ENCODE assay signal across 19 cellular contexts in genomic region chr9:75906531-75906930, GRCh38. TPM values are rescaled to one million over a fixed set of nuclear protein-coding genes. Genes with fewer than 3 reads are reported as not detected.
A peak's percentile ranks its signal among the peaks of the same experiment; 100 is the strongest.
DNase-seq lines count a peak whose midpoint lies in the region; ATAC-seq, FAIRE-seq and TF ChIP-seq lines count a peak whose summit lies in the region.
"Had no signal": no experiment of that assay in that cellular context is flagged by ENCODE, and none has a peak within 500 bp of the region (broad histone marks: within the 10 kb centered on the region; RNA-seq: fewer than 3 reads in every experiment).

No MANE protein-coding gene starts in this region.

- no peaks in the 10 kb centered on the region for H3K36me3 ChIP-seq in HepG2 (replicated peaks in 1 of 2; ENCODE audit: control insufficient read depth in 1 of 2, insufficient read depth in 2 of 2, low read length in 2 of 2)
- no peaks in the 10 kb centered on the region for H3K36me3 ChIP-seq in right lobe of liver
- H3K36me3 ChIP-seq in mesendoderm (ENCODE audit: control insufficient read depth, insufficient read depth, low read length), result no peaks in the 10 kb centered on the region

- H2BK15ac ChIP-seq in mesendoderm (replicated peaks; ENCODE audit: low read depth), result no peak overlapping the region

- TF ChIP-seq CTCF in HepG2 (CRISPR knock-in tag; IDR thresholded peaks at IDR 0.05) (no peak), right lobe of liver (IDR thresholded peaks at IDR 0.05) (no peak), epithelial cell of esophagus (IDR thresholded peaks at IDR 0.05; ENCODE audit: insufficient read depth, low read depth, low read length, missing control alignments) (no peak)

- H3K27me3 ChIP-seq in HepG2 (ENCODE audit: control insufficient read depth in 1 of 2, insufficient read depth in 2 of 2, low read length in 2 of 2) (no peaks in the 10 kb centered on the region), right lobe of liver (no peaks in the 10 kb centered on the region), mesendoderm (ENCODE audit: insufficient read depth, low read length, poor library complexity) (no peaks in the 10 kb centered on the region)

- DNase-seq in HepG2 (ENCODE audit: low spot score) (no peak), right lobe of liver (no peak), epithelial cell of esophagus (ENCODE audit: low read depth) (peak; percentile 82), mesendoderm (peak; percentile 21), cerebellar cortex (ENCODE audit: low spot score) (no peak)
- no peak for DNase-seq in activated effector memory CD4-positive, alpha-beta T cell treated with anti-CD3 and anti-CD28 coated beads, Interleukin-2, amount 50 U/mL, for 16 hours
- DNase-seq: ACHN; CD4-positive, CD25-positive, alpha-beta regulatory T cell; DND-41; GF-D8; GOT3; HFFc6; KBM-7; NCI-H146; NCI-H446; NCI-H748 treated with DMSO at 0.1 percent for 48 hours; SHP77 had no signal

- FAIRE-seq in HepG2 (lab: Jason Lieb, UNC), result no peak

- no peak for TF ChIP-seq POLR2A in HepG2 (IDR thresholded peaks at IDR 0.05; ENCODE audit: insufficient read depth in 1 of 2, low read depth in 2 of 2, low read length in 2 of 2)
- TF ChIP-seq POLR2A in right lobe of liver (IDR thresholded peaks at IDR 0.05), result no peak

- H3K23ac ChIP-seq in mesendoderm (ENCODE audit: low read length), result no peak overlapping the region

- no TSS peak for BruUV-seq in HepG2 (replicated peaks; lab: Mats Ljungman, UMichigan)

- H3K27ac ChIP-seq in HepG2 (ENCODE audit: extremely low read length, insufficient read depth, low read length), result no peak overlapping the region
- no peak overlapping the region for H3K27ac ChIP-seq in right lobe of liver
- H3K27ac ChIP-seq in mesendoderm (ENCODE audit: low read depth, low read length), result no peak overlapping the region

- no peaks in the 10 kb centered on the region for H4K20me1 ChIP-seq in HepG2 (ENCODE audit: insufficient read depth, low read length)

- in situ Hi-C loops in HepG2 (cut with HindIII; ENCODE audit: extremely low pct_ligation_motif_present, low pct_unique_long_range_greater_than_20kb), result no loop called here

- H4K8ac ChIP-seq in mesendoderm (ENCODE audit: low read depth, low read length), result no peak overlapping the region

- peaks cover 1% of the 10 kb centered on the region for H3K79me1 ChIP-seq in mesendoderm (ENCODE audit: low read length)

- no peak overlapping the region for H3K4me3 ChIP-seq in HepG2 (replicated peaks in 1 of 3; ENCODE audit: insufficient read depth in 1 of 3, low read depth in 2 of 3, low read length in 3 of 3)
- no peak overlapping the region for H3K4me3 ChIP-seq in right lobe of liver
- no peak overlapping the region for H3K4me3 ChIP-seq in epithelial cell of esophagus (ENCODE audit: low read length)
- H3K4me3 ChIP-seq in mesendoderm (ENCODE audit: low read length), result no peak overlapping the region

- no peak overlapping the region for H4K5ac ChIP-seq in mesendoderm (ENCODE audit: low read length)

- TF ChIP-seq RAD21 in HepG2 (CRISPR knock-in tag; IDR thresholded peaks at IDR 0.05), result no peak

- H3K9me3 ChIP-seq in HepG2 (ENCODE audit: low read length), result no peaks in the 10 kb centered on the region
- H3K9me3 ChIP-seq in right lobe of liver, result no peaks in the 10 kb centered on the region

- TF ChIP-seq EP300 in HepG2 (IDR thresholded peaks at IDR 0.05; ENCODE audit: low read depth in 2 of 2, low read length in 2 of 2) (no peak), HepG2 (CRISPR knock-in tag; IDR thresholded peaks at IDR 0.05; ENCODE audit: borderline replicate concordance) (no peak)

- intact Hi-C loops in HepG2 (cut with micrococcal nuclease; ENCODE audit: unreplicated experiment), result no loop called here
- intact Hi-C loops in right lobe of liver (cut with DNase I), result no loop called here

- no peak overlapping the region for H3K9ac ChIP-seq in HepG2 (ENCODE audit: insufficient read depth, low read depth, low read length)
- H3K9ac ChIP-seq in mesendoderm (ENCODE audit: low read length), result no peak overlapping the region

- H3K18ac ChIP-seq in mesendoderm (ENCODE audit: low read length), result no peak overlapping the region

- ATAC-seq in HepG2 (no peak), right lobe of liver (no peak), HG03159 (IDR thresholded peaks at IDR 0.05; ENCODE audit: unreplicated experiment) (no peak)
- ATAC-seq: Panc1 had no signal

- no peak overlapping the region for H3K4ac ChIP-seq in mesendoderm (ENCODE audit: low read depth, low read length)

- peaks cover 9% of the 10 kb centered on the region; the same call in 1 of the 2 replicates for H3K4me1 ChIP-seq in HepG2 (ENCODE audit: insufficient read depth, low read length)
- H3K4me1 ChIP-seq in right lobe of liver, result peaks cover 0 to 11% (median 1%) of the 10 kb centered on the region in 4 donors
- H3K4me1 ChIP-seq in mesendoderm (ENCODE audit: control insufficient read depth, low read depth, low read length), result no peaks in the 10 kb centered on the region

- no peak overlapping the region for H2BK120ac ChIP-seq in mesendoderm (ENCODE audit: low read depth, low read length)

- no peak overlapping the region for H3K56ac ChIP-seq in mesendoderm (ENCODE audit: low read length)

- 76% methylated on average over 1 of the region's 1 CpG for WGBS in HepG2 (ENCODE audit: low lambda C conversion rate)
- WGBS in right lobe of liver (ENCODE audit: insufficient coverage, low coverage, low lambda C conversion rate, missing lambda C conversion rate), result 100% methylated on average over 1 of the region's 1 CpG
- no CpG with 5 or more reads among the region's 1 CpG for WGBS in mesendoderm (ENCODE audit: extremely low coverage, insufficient coverage, low lambda C conversion rate)

- POLR2A ChIA-PET in HepG2 (lab: Yijun Ruan, JAX), result no interaction called here

- no peak overlapping the region for H2BK5ac ChIP-seq in mesendoderm (ENCODE audit: low read length)

- H3K4me2 ChIP-seq in HepG2 (ENCODE audit: low read depth, low read length) (no peak overlapping the region), mesendoderm (ENCODE audit: low read length) (no peak overlapping the region)

- H2AK5ac ChIP-seq in mesendoderm (ENCODE audit: low read length), result no peak overlapping the region

- H3K79me2 ChIP-seq in HepG2 (ENCODE audit: insufficient read depth, low read length) (no peaks in the 10 kb centered on the region), mesendoderm (ENCODE audit: control insufficient read depth, insufficient read depth, low read length) (no peaks in the 10 kb centered on the region)

- H2AFZ ChIP-seq in HepG2 (ENCODE audit: low read length), result no peak overlapping the region

- CTCF ChIA-PET in HepG2 (lab: Yijun Ruan, JAX; ENCODE audit: low intra/inter-chr PET ratio, low total read pairs), result no interaction called here

TF ChIP-seq in HepG2, 621 proteins besides CTCF, POLR2A, EP300 and RAD21:
- TF ChIP-seq ATF7 (IDR thresholded peaks at IDR 0.05) (peak; percentile 42), ATF7 (CRISPR knock-in tag; IDR thresholded peaks at IDR 0.05) (no peak), RORA (CRISPR knock-in tag; IDR thresholded peaks at IDR 0.05) (no peak)
TF ChIP-seq in HepG2: peak in this region for 1.

RNA-seq across cellular contexts. Expression of gene PCSK5, which starts 16.1 kb away (rescaled TPM):
- 0.11 and 0.55 TPM in 2 replicates for total RNA-seq in HepG2 (2016; rRNA removed; fragmentation: Illumina TruSeq; extraction: Trizol)
- 0.20 and 0.35 TPM in 2 replicates for total RNA-seq in HepG2 (2016; cell fraction: cytosol; rRNA removed; fragmentation: Illumina TruSeq; extraction: Trizol; ENCODE audit: low read depth)
- total RNA-seq in HepG2 (2016; cell fraction: insoluble cytoplasmic fraction; rRNA removed; fragmentation: Illumina TruSeq; extraction: Trizol), result 0.15 and 0.39 TPM in 2 replicates
- 0.14 and 0.19 TPM in 2 replicates for total RNA-seq in HepG2 (2016; cell fraction: membrane; rRNA removed; fragmentation: Illumina TruSeq; extraction: Trizol)
- total RNA-seq in HepG2 (2016; cell fraction: nucleus; rRNA removed; fragmentation: Illumina TruSeq; extraction: Trizol), result 0.81 and 1.3 TPM in 2 replicates
- polyA plus RNA-seq in HepG2 (2011; rRNA removed), result 0.39 and 0.66 TPM in 2 replicates
- polyA plus RNA-seq in HepG2 (2011; cell fraction: cytosol; rRNA removed), result 0.42 and 0.55 TPM in 2 replicates
- polyA plus RNA-seq in HepG2 (2011; cell fraction: nucleus; rRNA removed), result 0.48 and 0.82 TPM in 2 replicates
- 0.13 and 0.63 TPM in 2 replicates for polyA plus RNA-seq in HepG2 (2012)
- polyA plus RNA-seq in HepG2 (2016; cell fraction: cytosol; fragmentation: Illumina TruSeq; extraction: Trizol; ENCODE audit: low read depth), result 0.02 TPM in 1 of 2 replicates, not detected in the other
- 0.15 and 0.16 TPM in 2 replicates for polyA plus RNA-seq in HepG2 (2016; cell fraction: insoluble cytoplasmic fraction; fragmentation: Illumina TruSeq; extraction: Trizol; ENCODE audit: low read depth)
- polyA plus RNA-seq in HepG2 (2016; cell fraction: membrane; fragmentation: Illumina TruSeq; extraction: Trizol; ENCODE audit: low read depth), result 0.05 and 0.18 TPM in 2 replicates
- polyA plus RNA-seq in HepG2 (2016; cell fraction: nucleus; fragmentation: Illumina TruSeq; extraction: Trizol; ENCODE audit: insufficient read depth, low read depth), result 0.66 and 0.85 TPM in 2 replicates
- polyA minus RNA-seq in HepG2 (2011; rRNA and poly(A)+ RNA removed; ENCODE audit: low replicate concordance), result 2.1 TPM in 1 of 2 replicates, not detected in the other
- 0.30 and 0.88 TPM in 2 replicates for polyA minus RNA-seq in HepG2 (2011; cell fraction: cytosol; rRNA and poly(A)+ RNA removed)
- polyA minus RNA-seq in HepG2 (2011; cell fraction: nucleus; rRNA and poly(A)+ RNA removed), result 1.9 and 3.5 TPM in 2 replicates
- 1 to 10 TPM; 1.4 to 5.8 (median 3.5) TPM for total RNA-seq in right lobe of liver
- polyA plus RNA-seq in mesendoderm (2013, experiment 1 of 2), result 3.3 TPM
- polyA plus RNA-seq in mesendoderm (2013, experiment 2 of 2), result 3.6 TPM

Comparison
In these comparisons a context has a peak if more than half of its experiments do, and no peak if none do; other contexts are left out.
1. DNase-seq: peak in epithelial cell of esophagus (single experiment) and mesendoderm (single experiment); none in HepG2 (single experiment), right lobe of liver (0 of 3), cerebellar cortex (single experiment) and activated effector memory CD4-positive, alpha-beta T cell treated with anti-CD3 and anti-CD28 coated beads, Interleukin-2, amount 50 U/mL, for 16 hours (single experiment).